In genomic region chr22:48489551-48490512, GRCh38 we compare ENCODE assay signal across 12 cellular contexts.
DNase-seq lines count a peak whose midpoint lies in the region; ATAC-seq, FAIRE-seq and TF ChIP-seq lines count a peak whose summit lies in the region.
"Had no signal": no experiment of that assay in that cellular context is flagged by ENCODE, and none has a peak within 500 bp of the region (broad histone marks: within the 10 kb centered on the region; RNA-seq: fewer than 3 reads in every experiment).

No MANE protein-coding gene starts in this region.

- H3K4me1 Mint-ChIP-seq in WTC11: peaks cover 54% of the 10 kb centered on the region

- TF ChIP-seq CTCF in WTC11 (IDR thresholded peaks at IDR 0.05): no peak
- TF ChIP-seq CTCF in retinal pigment epithelial cell (conservative IDR thresholded peaks at IDR 0.05; ENCODE audit: low read depth, low read length): no peak

- CTCF ChIA-PET in WTC11 (lab: Charles Lee): interaction anchor here (0.6 to 1.3 kb wide), 4 partner anchors 9 to 664 kb away, joined by 3 to 5 read pairs (median 4); no protein-coding TSS in a partner anchor

- H3K9me3 Mint-ChIP-seq in WTC11: no peaks in the 10 kb centered on the region

- peak overlapping the region; percentile 27 for H3K4me3 ChIP-seq in iPS-11a (ENCODE audit: low read depth, low read length)
- peak overlapping the region; percentile 10 for H3K4me3 ChIP-seq in retinal pigment epithelial cell (ENCODE audit: low read length)

- peak; percentile 44 for DNase-seq in ELF-1 (ENCODE audit: low read depth, low spot score)
- DNase-seq in WTC11 (ENCODE audit: low spot score): no peak
- DNase-seq in retinal pigment epithelial cell (ENCODE audit: low read depth): no peak
- no peak for DNase-seq in NCI-H2196 (lab: John Stamatoyannopoulos, UW; ENCODE audit: unreplicated experiment)
- DNase-seq in RKO (ENCODE audit: low spot score): no peak
- DNase-seq in activated CD4-positive, CD25-positive, alpha-beta regulatory T cell (lab: John Stamatoyannopoulos, UW): no peak
- DNase-seq in RCC 7860 (ENCODE audit: low spot score): no peak
- DNase-seq: activated naive CD4-positive, alpha-beta T cell treated with anti-CD3 and anti-CD28 coated beads, Interleukin-2, amount 50 U/mL, for 16 hours; DMS79; NCI-H1417 treated with DMSO at 0.1 percent for 48 hours; stimulated activated CD4-positive, alpha-beta T cell treated with anti-CD3 and anti-CD28 coated beads, Interleukin-4, amount 100 ng/mL, for 4 hours had no signal

- H3K27ac Mint-ChIP-seq in WTC11: no peak overlapping the region

- 0 out of 2 replicates have a peak, but pooled peaks cover 3% of the 10 kb centered on the region for H3K36me3 Mint-ChIP-seq in WTC11

- ATAC-seq in WTC11: peak; percentile 3; the same call in 1 of the 2 replicates

- H3K4me3 Mint-ChIP-seq in WTC11: peak overlapping the region; percentile 77

- POLR2A ChIA-PET in WTC11 (lab: Charles Lee): no interaction called here

- no peak for FAIRE-seq in RCC 7860 (lab: Jason Lieb, UNC)

- peaks cover 29% of the 10 kb centered on the region for H3K27me3 Mint-ChIP-seq in WTC11 (ENCODE audit: low read depth)

TF ChIP-seq in WTC11, 78 proteins besides CTCF, POLR2A, EP300 and RAD21:
- TF ChIP-seq EMX1 (CRISPR knock-in tag; IDR thresholded peaks at IDR 0.05): no peak
- 0 out of 2 replicates have a peak, but pooled peaks have one; percentile 38 for TF ChIP-seq HMGXB4 (CRISPR knock-in tag; IDR thresholded peaks at IDR 0.05)
- TF ChIP-seq TEAD1 (CRISPR knock-in tag; IDR thresholded peaks at IDR 0.05): no peak
